ENCODE assay signal across 8 cellular contexts in genomic region chr2:104852161-104852689, GRCh38. TPM values are rescaled to one million over a fixed set of nuclear protein-coding genes. Genes with fewer than 3 reads are reported as not detected.
DNase-seq lines count a peak whose midpoint lies in the region; ATAC-seq and TF ChIP-seq lines count a peak whose summit lies in the region.

No MANE protein-coding gene starts in this region.

- TF ChIP-seq CTCF in neural crest cell (conservative IDR thresholded peaks at IDR 0.05): no peak

- no peaks in the 10 kb centered on the region for H3K36me3 Mint-ChIP-seq in dendritic cell treated with granulocyte-macrophage colony-stimulating factor and Interleukin-4, amounts not matched to agents 40 ng/mL and 50 ng/mL, for 4 days (ENCODE audit: low read depth)
- H3K36me3 Mint-ChIP-seq in neural crest cell (ENCODE audit: low read depth): peaks cover 12% of the 10 kb centered on the region

- no peaks in the 10 kb centered on the region for H3K9me3 Mint-ChIP-seq in dendritic cell treated with granulocyte-macrophage colony-stimulating factor and Interleukin-4, amounts not matched to agents 40 ng/mL and 50 ng/mL, for 4 days
- H3K9me3 Mint-ChIP-seq in neural crest cell: no peaks in the 10 kb centered on the region

- H3K36me3 ChIP-seq in MG63: no peaks in the 10 kb centered on the region

- H3K4me3 ChIP-seq in MG63: peak overlapping the region; percentile 23; the same call in 1 of the 2 replicates

- intact Hi-C loops in dendritic cell treated with granulocyte-macrophage colony-stimulating factor and Interleukin-4, amounts not matched to agents 40 ng/mL and 50 ng/mL, for 4 days (cut with micrococcal nuclease): no loop called here

- peak; percentile 64 for DNase-seq in COLO668 (lab: John Stamatoyannopoulos, UW; ENCODE audit: unreplicated experiment)
- DNase-seq in MG63: no peak
- no peak for DNase-seq in neural crest cell (ENCODE audit: low read depth, low spot score)
- DNase-seq in OCI-M1 (lab: John Stamatoyannopoulos, UW): no peak
- no peak for DNase-seq in NCI-H2029 treated with DMSO at 0.1 percent for 48 hours (lab: John Stamatoyannopoulos, UW)
- no peak for DNase-seq in middle frontal gyrus (ENCODE audit: extremely low spot score, low spot score)

- no peak overlapping the region for H3K27ac Mint-ChIP-seq in dendritic cell treated with granulocyte-macrophage colony-stimulating factor and Interleukin-4, amounts not matched to agents 40 ng/mL and 50 ng/mL, for 4 days
- peak overlapping the region; percentile 94 for H3K27ac Mint-ChIP-seq in neural crest cell (ENCODE audit: unreplicated experiment)

- H3K27me3 Mint-ChIP-seq in dendritic cell treated with granulocyte-macrophage colony-stimulating factor and Interleukin-4, amounts not matched to agents 40 ng/mL and 50 ng/mL, for 4 days: peaks cover 84% of the 10 kb centered on the region
- H3K27me3 Mint-ChIP-seq in neural crest cell (ENCODE audit: low read depth): peaks cover 84% of the 10 kb centered on the region

- H3K4me3 Mint-ChIP-seq in dendritic cell treated with granulocyte-macrophage colony-stimulating factor and Interleukin-4, amounts not matched to agents 40 ng/mL and 50 ng/mL, for 4 days: peak overlapping the region; percentile 92
- peak overlapping the region; percentile 99 for H3K4me3 Mint-ChIP-seq in neural crest cell

- no peaks in the 10 kb centered on the region for H3K9me3 ChIP-seq in MG63

- ATAC-seq in HG02981 (IDR thresholded peaks at IDR 0.05; ENCODE audit: unreplicated experiment): no peak

- H3K4me1 Mint-ChIP-seq in dendritic cell treated with granulocyte-macrophage colony-stimulating factor and Interleukin-4, amounts not matched to agents 40 ng/mL and 50 ng/mL, for 4 days (ENCODE audit: low read depth): peaks cover 66% of the 10 kb centered on the region
- H3K4me1 Mint-ChIP-seq in neural crest cell: peaks cover 67% of the 10 kb centered on the region

- peaks cover 68% of the 10 kb centered on the region for H3K27me3 ChIP-seq in MG63

RNA-seq across cellular contexts. Expression of gene POU3F3, which starts 1.7 kb away (rescaled TPM):
- total RNA-seq in MG63 (2014; rRNA removed; shearing (Covaris generic); ENCODE audit: low replicate concordance): not detected in 2 replicates
- 26.7 and 27.1 TPM in 2 replicates for total RNA-seq in neural crest cell

Comparison
In these comparisons a context has a peak if more than half of its experiments do, and no peak if none do; other contexts are left out.
1. RNA of gene POU3F3, which starts 1.7 kb away (total RNA-seq): 26.7 to 27.1 TPM in neural crest cell; not detected in MG63; every median in the first group is over 10 times any median in the second.